Comparison of ENCODE assay signal across 22 cellular contexts in the genomic region with DNA sequence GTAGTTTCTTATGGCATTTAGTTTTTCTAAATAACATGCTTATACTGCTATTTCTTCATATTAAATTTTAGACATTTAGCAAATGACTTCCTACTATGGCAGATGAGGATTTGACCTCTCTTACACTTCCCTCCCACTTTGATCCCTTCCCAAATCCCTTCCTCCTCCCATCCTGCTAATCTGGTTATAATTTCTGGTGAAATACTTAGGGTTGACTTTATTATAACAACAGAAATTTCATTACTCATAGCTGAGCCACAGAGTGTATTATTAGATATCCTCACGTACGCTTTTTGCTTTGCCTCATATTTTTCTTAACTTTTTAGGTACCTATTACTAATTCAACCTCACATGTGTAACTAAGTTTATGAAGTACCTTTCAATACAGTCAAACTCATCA.
A peak's percentile ranks its signal among the peaks of the same experiment; 100 is the strongest.
DNase-seq lines count a peak whose midpoint lies in the region; TF ChIP-seq lines count a peak whose summit lies in the region.
"Had no signal": no experiment of that assay in that cellular context is flagged by ENCODE, and none has a peak within 500 bp of the region (broad histone marks: within the 10 kb centered on the region; RNA-seq: fewer than 3 reads in every experiment).

No MANE protein-coding gene starts in this region.

- peak; percentile 52 for DNase-seq in AG08395 (ENCODE audit: low spot score)
- peak; percentile 47 for DNase-seq in HCEC 1CT
- DNase-seq in amniotic epithelial cell (ENCODE audit: low read depth): peak; percentile 79
- DNase-seq in hepatic stellate cell (ENCODE audit: low spot score): peak; percentile 44
- DNase-seq in DMS 273 (lab: John Stamatoyannopoulos, UW; ENCODE audit: unreplicated experiment): no peak
- DNase-seq in NOMO-1 (lab: John Stamatoyannopoulos, UW; ENCODE audit: unreplicated experiment in 2 of 2): no peak
- DNase-seq in transverse colon: no peak
- DNase-seq in NCI-H524 treated with DMSO at 0.1 percent for 48 hours (lab: John Stamatoyannopoulos, UW): no peak
- DNase-seq: ACHN; activated CD4-positive, CD25-positive, alpha-beta regulatory T cell; activated naive CD4-positive, alpha-beta T cell treated with anti-CD3 and anti-CD28 coated beads, Interleukin-2, amount 50 U/mL, for 16 hours; activated T-cell treated with anti-CD3 and anti-CD28 coated beads, Interleukin-2, amount 50 U/mL, for 48 hours; body of pancreas; CD8-positive, alpha-beta memory T cell; dermis blood vessel endothelial cell; DMS79; NCI-H1105; NCI-H2081 treated with DMSO at 0.1 percent for 48 hours; NCI-H526; right cardiac atrium; stimulated activated CD4-positive, alpha-beta T cell treated with anti-CD3 and anti-CD28 coated beads, Interleukin-15, amount 100 ng/mL, for 24 hours; testis had no signal

- no peaks in the 10 kb centered on the region for H3K9me3 ChIP-seq in transverse colon
- H3K9me3 ChIP-seq: body of pancreas, testis had no signal

- no peak for TF ChIP-seq POLR2A in transverse colon (IDR thresholded peaks at IDR 0.05)

- TF ChIP-seq CTCF in transverse colon (IDR thresholded peaks at IDR 0.05): no peak

- no peaks in the 10 kb centered on the region for H3K27me3 ChIP-seq in transverse colon
- H3K27me3 ChIP-seq: body of pancreas, testis had no signal

- TF ChIP-seq EP300 in transverse colon (IDR thresholded peaks at IDR 0.05; ENCODE audit: low read depth): no peak

- intact Hi-C loops in transverse colon (cut with DNase I; ENCODE audit: low total_unique reads): no loop called here

- no peak overlapping the region for H3K4me3 ChIP-seq in transverse colon
- H3K4me3 ChIP-seq: body of pancreas, testis had no signal

- 67 to 76% methylated on average over 2 of the region's 2 CpGs for WGBS in transverse colon (ENCODE audit: low coverage in 1 of 2), 2 donors

- H3K4me1 ChIP-seq in transverse colon: peaks cover 0 to 7% (median 0%) of the 10 kb centered on the region in 4 donors

- in situ Hi-C loops in transverse colon (cut with MboI; ENCODE audit: low pct_ligation_motif_present in 1 of 4, low pct_unique_long_range_greater_than_20kb in 1 of 4, low sequenced_read_pairs in 3 of 4): loop anchor here in 1 of 4 donors (25.0 kb wide), 1 partner anchor 651 kb away; the partner anchor contains the start of gene TXNRD1

- H3K36me3 ChIP-seq in transverse colon: peaks cover 0 to 4% (median 0%) of the 10 kb centered on the region in 4 donors

- H3K27ac ChIP-seq in transverse colon: no peak overlapping the region
- H3K27ac ChIP-seq: body of pancreas, testis had no signal

Comparison
In these comparisons a context has a peak if more than half of its experiments do, and no peak if none do; other contexts are left out.
1. DNase-seq: peak in AG08395 (single experiment), HCEC 1CT (single experiment), amniotic epithelial cell (single experiment) and hepatic stellate cell (single experiment); none in DMS 273 (single experiment), NOMO-1 (0 of 2), transverse colon (single experiment) and NCI-H524 treated with DMSO at 0.1 percent for 48 hours (single experiment).